8 cellular contexts compared by ENCODE assay signal in genomic region chr6:36759177-36759757, GRCh38.
A peak's percentile ranks its signal among the peaks of the same experiment; 100 is the strongest.
DNase-seq lines count a peak whose midpoint lies in the region; ATAC-seq and TF ChIP-seq lines count a peak whose summit lies in the region.

No MANE protein-coding gene starts in this region.

- H3K4me2 ChIP-seq in SU-DHL-6 (ENCODE audit: low read depth, low read length, poor library complexity, severe bottlenecking): no peak overlapping the region

- peaks cover 39% of the 10 kb centered on the region for H3F3A ChIP-seq in SU-DHL-6 (ENCODE audit: insufficient read depth)

- WGBS in prostate gland: 11% methylated on average over 8 of the region's 8 CpGs

- no peak overlapping the region for H3K27ac ChIP-seq in SU-DHL-6 (ENCODE audit: low read depth, low read length)
- no peak overlapping the region for H3K27ac ChIP-seq in prostate gland
- H3K27ac ChIP-seq in vagina: no peak overlapping the region

- H3K9me3 Mint-ChIP-seq in activated naive CD4-positive, alpha-beta T cell treated with anti-CD3 and anti-CD28 coated beads, Interleukin-2, amount 50 U/mL, for 72 hours: no peaks in the 10 kb centered on the region

- no peaks in the 10 kb centered on the region for H3K79me2 ChIP-seq in SU-DHL-6 (ENCODE audit: insufficient read depth, low read length)

- no peak overlapping the region for H2AFZ ChIP-seq in SU-DHL-6 (ENCODE audit: low read depth, low read length, severe bottlenecking)

- no peaks in the 10 kb centered on the region for H3K9me2 ChIP-seq in SU-DHL-6 (replicated peaks; ENCODE audit: insufficient read depth, low read length)

- no peaks in the 10 kb centered on the region for H3K36me3 ChIP-seq in SU-DHL-6 (ENCODE audit: low read length)
- H3K36me3 ChIP-seq in prostate gland: no peaks in the 10 kb centered on the region
- no peaks in the 10 kb centered on the region for H3K36me3 ChIP-seq in vagina

- TF ChIP-seq CTCF in SU-DHL-6 (IDR thresholded peaks at IDR 0.05; ENCODE audit: insufficient read depth, low read length, poor library complexity, severe bottlenecking): peak; percentile 100
- peak; percentile 92 to 97 (median 94) for TF ChIP-seq CTCF in prostate gland (IDR thresholded peaks at IDR 0.05)
- TF ChIP-seq CTCF in vagina (IDR thresholded peaks at IDR 0.05): peak; percentile 92 to 97 (median 93)

- no peaks in the 10 kb centered on the region for H4K20me1 ChIP-seq in SU-DHL-6 (ENCODE audit: low read depth, low read length)

- no peaks in the 10 kb centered on the region for H3K4me1 ChIP-seq in prostate gland (replicated peaks)
- peaks cover 16% of the 10 kb centered on the region for H3K4me1 ChIP-seq in vagina

- no peaks in the 10 kb centered on the region for H3K9me3 ChIP-seq in SU-DHL-6 (ENCODE audit: insufficient read depth, low read length)
- no peaks in the 10 kb centered on the region for H3K9me3 ChIP-seq in prostate gland
- H3K9me3 ChIP-seq in vagina: no peaks in the 10 kb centered on the region

- intact Hi-C loops in Right ventricle myocardium superior (cut with DNase I) (loop anchor here (10.0 kb wide), 1 partner anchor 144 kb away; no protein-coding TSS in a partner anchor), prostate gland (cut with DNase I) (loop anchor here (5.0 kb wide), 2 partner anchors 77 to 137 kb away; no protein-coding TSS in a partner anchor), vagina (cut with DNase I) (loop anchor here (5.0 to 10.0 kb wide), 2 partner anchors 142 to 334 kb away; no protein-coding TSS in a partner anchor)

- TF ChIP-seq POLR2A in prostate gland (IDR thresholded peaks at IDR 0.05) (no peak), vagina (IDR thresholded peaks at IDR 0.05) (no peak)

- H3K9ac ChIP-seq in SU-DHL-6 (ENCODE audit: low read length): no peak overlapping the region

- H3K27me3 ChIP-seq in SU-DHL-6 (ENCODE audit: low read length): no peaks in the 10 kb centered on the region
- H3K27me3 ChIP-seq in prostate gland (replicated peaks; ENCODE audit: insufficient read depth): no peaks in the 10 kb centered on the region
- H3K27me3 ChIP-seq in vagina: no peaks in the 10 kb centered on the region

- no peak overlapping the region for H3K27ac Mint-ChIP-seq in activated naive CD4-positive, alpha-beta T cell treated with anti-CD3 and anti-CD28 coated beads, Interleukin-2, amount 50 U/mL, for 72 hours

- ATAC-seq in GM18511 (IDR thresholded peaks at IDR 0.05; ENCODE audit: unreplicated experiment): peak; percentile 50
- ATAC-seq in activated naive CD4-positive, alpha-beta T cell treated with anti-CD3 and anti-CD28 coated beads, Interleukin-2, amount 50 U/mL, for 72 hours: peak in 1 of 2 donors; percentile 54
- peak; percentile 93 for ATAC-seq in Right ventricle myocardium superior (ENCODE audit: poor library complexity)

- no peaks in the 10 kb centered on the region for H3K36me3 Mint-ChIP-seq in activated naive CD4-positive, alpha-beta T cell treated with anti-CD3 and anti-CD28 coated beads, Interleukin-2, amount 50 U/mL, for 72 hours

- DNase-seq in 8988T: peak; percentile 97
- peak; percentile 66 for DNase-seq in NCI-H1092 treated with DMSO at 0.1 percent for 48 hours (lab: John Stamatoyannopoulos, UW)
- peak; percentile 70 to 91 for DNase-seq in activated naive CD4-positive, alpha-beta T cell treated with anti-CD3 and anti-CD28 coated beads, Interleukin-2, amount 50 U/mL, for 72 hours (ENCODE audit: low spot score in 2 of 2)
- peak; percentile 89 for DNase-seq in Right ventricle myocardium superior
- peak; percentile 80 for DNase-seq in prostate gland (ENCODE audit: low spot score)
- no peak for DNase-seq in vagina (ENCODE audit: extremely low spot score in 2 of 2)

- no peak overlapping the region for H3K4me3 ChIP-seq in SU-DHL-6 (ENCODE audit: insufficient read depth, low read length, poor library complexity, severe bottlenecking)
- no peak overlapping the region for H3K4me3 ChIP-seq in prostate gland
- H3K4me3 ChIP-seq in vagina: no peak overlapping the region

Comparison
In these comparisons a context has a peak if more than half of its experiments do, and no peak if none do; other contexts are left out.
1. DNase-seq: peak in 8988T (single experiment), NCI-H1092 treated with DMSO at 0.1 percent for 48 hours (single experiment), activated naive CD4-positive, alpha-beta T cell treated with anti-CD3 and anti-CD28 coated beads, Interleukin-2, amount 50 U/mL, for 72 hours (2 of 2), Right ventricle myocardium superior (single experiment) and prostate gland (single experiment); none in vagina (0 of 2).
2. Peak in every context shown above with its lines, with median percentiles within 50 percentile points of each other: CTCF ChIP-seq.